Comparison of ENCODE assay signal across 17 cellular contexts in the genomic region with DNA sequence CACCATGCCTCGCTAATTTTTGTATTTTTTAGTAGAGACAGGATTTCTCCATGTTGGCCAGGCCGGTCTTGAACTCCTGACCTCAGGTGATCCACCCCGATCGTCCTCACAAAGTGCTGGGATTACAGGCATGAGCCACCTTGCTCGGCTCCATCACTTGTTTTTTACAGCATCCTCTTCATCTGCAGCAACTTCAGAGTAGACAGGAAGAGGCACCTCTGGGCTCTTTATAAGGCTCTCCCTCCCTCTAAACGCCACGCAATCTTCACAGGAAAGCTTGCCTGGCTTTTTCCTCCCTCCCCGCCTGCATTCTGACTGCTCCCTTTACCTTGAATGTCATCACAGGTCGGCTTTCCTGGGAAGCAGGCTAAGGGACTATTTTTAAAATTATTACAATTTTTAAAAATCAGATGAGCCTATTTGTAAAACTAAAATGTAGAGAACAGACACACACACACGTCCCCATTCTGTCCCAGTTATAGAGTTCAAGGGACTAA.
"Had no signal": no experiment of that assay in that cellular context is flagged by ENCODE, and none has a peak within 500 bp of the region (broad histone marks: within the 10 kb centered on the region; RNA-seq: fewer than 3 reads in every experiment).

No MANE protein-coding gene starts in this region.

- H3K4me3 Mint-ChIP-seq: T-cell had no signal

- H3K27ac Mint-ChIP-seq: T-cell had no signal

- DNase-seq: NCI-H1048, NCI-H1105, NCI-H1417, NCI-H1436 treated with DMSO at 0.1 percent for 48 hours, NCI-H1694 treated with DMSO at 0.1 percent for 48 hours, NCI-H1930, NCI-H2081, NCI-H2107, NCI-H2227 treated with DMSO at 0.1 percent for 48 hours, NCI-H524, NCI-H526 treated with DMSO at 0.1 percent for 48 hours, NCI-H748 treated with DMSO at 0.1 percent for 48 hours, SHP77, SW 1271, T-cell had no signal

- ATAC-seq: T-cell had no signal

- H3K4me1 Mint-ChIP-seq: T-cell had no signal

- H3K9me3 Mint-ChIP-seq: T-cell had no signal

- FAIRE-seq: RCC 7860 had no signal

- H3K27ac ChIP-seq: RWPE1 had no signal

- H3K36me3 Mint-ChIP-seq: T-cell had no signal
